In the genomic region with DNA sequence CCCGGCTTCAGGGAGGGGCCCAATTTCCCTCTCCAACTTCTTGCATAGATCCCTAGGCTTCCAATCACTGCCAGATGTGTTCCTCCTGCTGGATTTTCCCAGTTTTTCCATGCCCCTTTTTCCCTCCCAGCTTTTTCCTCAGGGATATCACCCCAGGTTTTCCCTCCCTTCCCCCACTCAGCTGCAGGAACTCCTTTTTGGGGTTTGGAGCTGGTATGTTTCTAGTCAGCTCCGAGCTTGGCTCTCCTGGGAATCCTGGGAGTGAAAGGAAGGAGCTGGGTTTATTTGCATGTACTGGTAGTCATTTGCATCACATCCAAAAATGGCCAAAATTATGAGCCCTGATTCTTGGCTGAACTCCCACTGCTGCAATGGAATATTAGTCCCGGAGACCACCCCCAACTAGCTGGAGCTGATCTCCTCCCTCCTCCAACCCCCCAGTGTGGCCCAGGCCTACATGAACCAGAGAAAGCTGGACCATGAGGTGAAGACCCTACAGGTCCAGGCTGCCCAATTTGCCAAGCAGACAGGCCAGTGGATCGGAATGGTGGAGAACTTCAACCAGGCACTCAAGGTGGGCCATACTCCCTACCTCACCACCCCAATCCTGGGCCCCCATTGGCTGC, we compare ENCODE assay signal across 11 cellular contexts. TPM values are rescaled to one million over a fixed set of nuclear protein-coding genes. Genes with fewer than 3 reads are reported as not detected.
DNase-seq lines count a peak whose midpoint lies in the region; ATAC-seq and TF ChIP-seq lines count a peak whose summit lies in the region.
"Had no signal": no experiment of that assay in that cellular context is flagged by ENCODE, and none has a peak within 500 bp of the region (broad histone marks: within the 10 kb centered on the region; RNA-seq: fewer than 3 reads in every experiment).

No MANE protein-coding gene starts in this region.

- H3K27me3 Mint-ChIP-seq in neural crest cell (ENCODE audit: low read depth) = peaks cover 9% of the 10 kb centered on the region

- intact Hi-C loops in left ventricle myocardium inferior (cut with micrococcal nuclease) = no loop called here
- intact Hi-C loops in cardiac septum (cut with DNase I) = no loop called here
- intact Hi-C loops in vagina (cut with DNase I) = no loop called here

- H3K27ac Mint-ChIP-seq in neural crest cell (ENCODE audit: unreplicated experiment) = peak overlapping the region; percentile 92
- H3K27ac Mint-ChIP-seq: T-helper 2 cell treated with Interferon-gamma antibody and Interleukin-4, amounts not matched to agents 5 μg/mL and 100 μg/mL, for 36 hours had no signal

- H3K4me1 ChIP-seq in left ventricle myocardium inferior = peaks cover 87% of the 10 kb centered on the region
- peaks cover 63 to 79% of the 10 kb centered on the region in 2 donors for H3K4me1 ChIP-seq in duodenal mucosa (ENCODE audit: control insufficient read depth in 1 of 2, insufficient read depth in 2 of 2, low read length in 2 of 2)
- peaks cover 60% of the 10 kb centered on the region for H3K4me1 ChIP-seq in vagina

- H3K27ac ChIP-seq in left ventricle myocardium inferior (replicated peaks) (peak overlapping the region; percentile 97), duodenal mucosa (ENCODE audit: low read depth, low read length) (no peak overlapping the region), vagina (peak overlapping the region; percentile 94)
- H3K27ac ChIP-seq: KMS-11 had no signal

- peaks cover 45% of the 10 kb centered on the region for H3K4me1 Mint-ChIP-seq in neural crest cell

- no peaks in the 10 kb centered on the region for H3K9me3 Mint-ChIP-seq in neural crest cell
- H3K9me3 Mint-ChIP-seq: T-helper 2 cell treated with Interferon-gamma antibody and Interleukin-4, amounts not matched to agents 5 μg/mL and 100 μg/mL, for 36 hours had no signal

- H3K9me3 ChIP-seq in left ventricle myocardium inferior (replicated peaks) = no peaks in the 10 kb centered on the region
- no peaks in the 10 kb centered on the region for H3K9me3 ChIP-seq in duodenal mucosa (ENCODE audit: control insufficient read depth in 1 of 2, low read length in 2 of 2)
- no peaks in the 10 kb centered on the region for H3K9me3 ChIP-seq in vagina

- H3K27me3 ChIP-seq in left ventricle myocardium inferior (ENCODE audit: low read depth) (no peaks in the 10 kb centered on the region), duodenal mucosa (ENCODE audit: control insufficient read depth in 1 of 2, insufficient read depth in 2 of 2, low read length in 2 of 2) (no peaks in the 10 kb centered on the region), vagina (no peaks in the 10 kb centered on the region)

- H3K36me3 ChIP-seq in left ventricle myocardium inferior = peaks cover 9% of the 10 kb centered on the region
- peaks cover 0 to 12% of the 10 kb centered on the region in 2 donors for H3K36me3 ChIP-seq in duodenal mucosa (ENCODE audit: control insufficient read depth in 1 of 2, insufficient read depth in 2 of 2, low read length in 2 of 2)
- H3K36me3 ChIP-seq in vagina = no peaks in the 10 kb centered on the region

- TF ChIP-seq CTCF in left ventricle myocardium inferior (IDR thresholded peaks at IDR 0.05; ENCODE audit: borderline replicate concordance) (no peak), neural crest cell (conservative IDR thresholded peaks at IDR 0.05) (no peak), vagina (IDR thresholded peaks at IDR 0.05) (no peak)

- H3K4me3 ChIP-seq in left ventricle myocardium inferior (peak overlapping the region; percentile 78), duodenal mucosa (ENCODE audit: low read depth in 1 of 2, low read length in 2 of 2) (no peak overlapping the region), vagina (no peak overlapping the region)

- H3K9ac ChIP-seq in duodenal mucosa (ENCODE audit: low read depth in 1 of 2, low read length in 2 of 2) = peak overlapping the region; percentile 9 to 21
- H3K9ac ChIP-seq: KMS-11 had no signal

- DNase-seq in left ventricle myocardium inferior (no peak), cardiac septum (ENCODE audit: low spot score) (no peak), neural crest cell (ENCODE audit: low read depth, low spot score) (no peak), vagina (ENCODE audit: extremely low spot score in 2 of 2) (no peak), SIG-M5 (lab: John Stamatoyannopoulos, UW) (no peak), DMS114 treated with DMSO at 0.1 percent for 48 hours (lab: John Stamatoyannopoulos, UW; ENCODE audit: unreplicated experiment) (no peak)
- DNase-seq: activated T-cell treated with anti-CD3 and anti-CD28 coated beads, Interleukin-2, amount 50 U/mL, for 48 hours had no signal

- no peak for TF ChIP-seq POLR2A in vagina (IDR thresholded peaks at IDR 0.05)

- peak overlapping the region; percentile 94 for H3K4me3 Mint-ChIP-seq in neural crest cell

- no peak for ATAC-seq in HG02571 (IDR thresholded peaks at IDR 0.05; ENCODE audit: unreplicated experiment)

- H3K36me3 Mint-ChIP-seq in neural crest cell (ENCODE audit: low read depth) = no peaks in the 10 kb centered on the region

RNA-seq across cellular contexts. Expression of a gene that starts 1.4 kb away (rescaled TPM):
- total RNA-seq in left ventricle myocardium inferior (12.2 TPM), cardiac septum (26.3 TPM), neural crest cell (10.4 and 14.2 TPM in 2 replicates), vagina (10.6 TPM)

RNA-seq across cellular contexts. Expression of a gene that starts 2.9 kb away (rescaled TPM):
- total RNA-seq in left ventricle myocardium inferior (109 TPM), cardiac septum (97.7 TPM), neural crest cell (105 and 111 TPM in 2 replicates), vagina (173 TPM)

RNA-seq across cellular contexts. Expression of a gene that starts 10.0 kb away (rescaled TPM):
- 705 TPM for total RNA-seq in left ventricle myocardium inferior
- total RNA-seq in cardiac septum = 914 TPM
- 535 and 560 TPM in 2 replicates for total RNA-seq in neural crest cell
- 568 TPM for total RNA-seq in vagina

RNA-seq across cellular contexts. Expression of a gene that starts 11.1 kb away (rescaled TPM):
- total RNA-seq in left ventricle myocardium inferior (520 TPM), cardiac septum (806 TPM), neural crest cell (57.9 and 63.7 TPM in 2 replicates), vagina (23.6 TPM)

RNA-seq across cellular contexts. Expression of a gene that starts 24.2 kb away (rescaled TPM):
- total RNA-seq in left ventricle myocardium inferior = 15.6 TPM
- 18.0 TPM for total RNA-seq in cardiac septum
- 66.6 and 67.0 TPM in 2 replicates for total RNA-seq in neural crest cell
- 7.6 TPM for total RNA-seq in vagina
